In the genomic region with DNA sequence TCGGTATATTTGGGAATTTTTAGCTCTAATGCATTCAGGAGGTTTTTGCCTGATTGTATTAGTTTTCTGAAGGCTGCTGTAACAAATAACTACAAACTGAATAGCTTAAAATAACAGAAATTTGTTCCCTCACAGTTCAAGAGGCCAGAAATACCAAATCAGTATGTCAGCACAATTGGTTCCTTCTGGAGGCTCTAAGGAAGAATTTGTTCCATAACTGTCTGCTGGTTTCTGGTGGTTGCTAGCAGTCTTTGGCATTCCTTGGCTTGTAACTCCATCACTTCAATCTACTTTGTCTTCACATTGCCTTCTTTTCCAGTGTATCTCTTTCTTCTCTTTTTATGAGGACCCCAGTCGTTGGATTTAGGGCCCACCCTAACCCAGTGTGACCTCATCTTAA, we compare ENCODE assay signal across 1 cellular context.
TF ChIP-seq lines count a peak whose summit lies in the region.

No MANE protein-coding gene starts in this region.

TF ChIP-seq in WTC11, 78 proteins besides CTCF, POLR2A, EP300 and RAD21 (continued from another document):
- no peak for TF ChIP-seq FOXJ3 (CRISPR knock-in tag; IDR thresholded peaks at IDR 0.05; ENCODE audit: borderline replicate concordance)
- TF ChIP-seq ATF1 (CRISPR knock-in tag; IDR thresholded peaks at IDR 0.05), result no peak
- TF ChIP-seq, protein P1, sequence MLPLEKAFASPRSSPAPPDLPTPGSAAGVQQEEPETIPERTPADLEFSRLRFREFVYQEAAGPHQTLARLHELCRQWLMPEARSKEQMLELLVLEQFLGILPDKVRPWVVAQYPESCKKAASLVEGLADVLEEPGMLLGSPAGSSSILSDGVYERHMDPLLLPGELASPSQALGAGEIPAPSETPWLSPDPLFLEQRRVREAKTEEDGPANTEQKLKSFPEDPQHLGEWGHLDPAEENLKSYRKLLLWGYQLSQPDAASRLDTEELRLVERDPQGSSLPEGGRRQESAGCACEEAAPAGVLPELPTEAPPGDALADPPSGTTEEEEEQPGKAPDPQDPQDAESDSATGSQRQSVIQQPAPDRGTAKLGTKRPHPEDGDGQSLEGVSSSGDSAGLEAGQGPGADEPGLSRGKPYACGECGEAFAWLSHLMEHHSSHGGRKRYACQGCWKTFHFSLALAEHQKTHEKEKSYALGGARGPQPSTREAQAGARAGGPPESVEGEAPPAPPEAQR (CRISPR knock-in tag; IDR thresholded peaks at IDR 0.05), result no peak
